ENCODE assay signal across 22 cellular contexts in the genomic region with DNA sequence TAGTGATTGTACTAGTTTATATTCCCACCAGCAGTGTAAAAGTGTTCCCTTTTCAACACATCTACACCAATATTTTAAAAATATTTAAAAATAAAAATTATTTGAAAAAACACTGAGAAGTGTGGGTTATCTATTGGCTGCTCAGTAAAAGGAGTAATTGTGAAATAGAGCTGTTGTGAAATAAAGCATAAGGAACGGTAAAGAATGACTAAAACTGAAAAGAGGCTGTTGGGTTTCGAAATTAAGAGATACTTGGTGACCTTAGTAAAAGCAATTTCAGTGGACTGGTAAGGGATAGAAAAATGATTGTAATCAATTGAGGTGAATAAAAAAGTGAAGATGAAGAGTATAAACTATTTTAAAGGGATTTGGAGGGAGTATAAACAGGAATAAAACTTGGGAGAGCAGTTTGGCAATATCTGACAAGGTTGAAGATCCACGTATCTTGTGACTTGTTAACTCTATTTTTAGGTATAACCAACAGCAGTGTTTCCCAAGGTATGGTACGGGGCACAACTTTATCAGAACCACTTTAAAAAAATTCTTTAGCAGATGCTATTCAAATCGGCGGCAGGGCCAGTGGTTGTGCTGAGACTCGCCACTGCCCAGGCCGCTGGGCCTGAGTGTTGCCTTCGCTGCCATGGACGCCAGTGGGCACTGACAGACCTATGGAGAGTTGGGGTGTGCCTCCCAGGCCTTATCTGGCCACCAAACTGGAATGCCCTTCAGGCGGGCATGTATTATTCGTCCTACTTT.
DNase-seq lines count a peak whose midpoint lies in the region; ATAC-seq, FAIRE-seq and TF ChIP-seq lines count a peak whose summit lies in the region.
"Had no signal": no experiment of that assay in that cellular context is flagged by ENCODE, and none has a peak within 500 bp of the region (broad histone marks: within the 10 kb centered on the region; RNA-seq: fewer than 3 reads in every experiment).

No MANE protein-coding gene starts in this region.

- no peaks in the 10 kb centered on the region for H3K9me2 ChIP-seq in GM23248 (ENCODE audit: insufficient read depth)

- no peak for FAIRE-seq in bronchial epithelial cell (lab: Jason Lieb, UNC)

- ATAC-seq in HG03520 (IDR thresholded peaks at IDR 0.05; ENCODE audit: unreplicated experiment), result no peak
- ATAC-seq: activated T-helper 17 cell treated with anti-CD3 and anti-CD28 coated beads, Interleukin-2, amount 50 U/mL, for 72 hours; gastroesophageal sphincter had no signal

- no peaks in the 10 kb centered on the region for H4K20me1 ChIP-seq in GM23248 (ENCODE audit: insufficient read depth)

- H4K8ac ChIP-seq in mesenchymal stem cell (ENCODE audit: low read length), result no peak overlapping the region

- H3K9me3 ChIP-seq in GM23248 (ENCODE audit: low read depth), result peaks cover 3% of the 10 kb centered on the region
- H3K9me3 ChIP-seq in mesenchymal stem cell (ENCODE audit: control insufficient read depth, low read length), result peaks cover 15% of the 10 kb centered on the region
- H3K9me3 ChIP-seq: HAP-1 had no signal

- no peak overlapping the region for H3K4me2 ChIP-seq in GM23248 (ENCODE audit: unreplicated experiment)
- H3K4me2 ChIP-seq in mesenchymal stem cell (ENCODE audit: low read length, poor library complexity, severe bottlenecking), result no peak overlapping the region

- no peak overlapping the region for H3K14ac ChIP-seq in mesenchymal stem cell (ENCODE audit: low read length in 2 of 2)

- no peak overlapping the region for H2AFZ ChIP-seq in GM23248
- no peak overlapping the region for H2AFZ ChIP-seq in mesenchymal stem cell (ENCODE audit: low read depth, low read length)
- H2AFZ ChIP-seq: parathyroid adenoma had no signal

- H3K9ac ChIP-seq in GM23248 (no peak overlapping the region), mesenchymal stem cell (ENCODE audit: low read length) (no peak overlapping the region)
- H3K9ac ChIP-seq: parathyroid adenoma had no signal

- H2BK15ac ChIP-seq in mesenchymal stem cell (ENCODE audit: low read depth, poor library complexity, severe bottlenecking), result no peak overlapping the region

- in situ Hi-C loops in GM23248 (cut with MboI), result no loop called here

- TF ChIP-seq CTCF in NB4 (IDR thresholded peaks at IDR 0.05; ENCODE audit: low read depth, low read length) (no peak), bronchial epithelial cell (IDR thresholded peaks at IDR 0.05; ENCODE audit: insufficient read depth, low read length, severe bottlenecking) (no peak)

- no peaks in the 10 kb centered on the region for H3K36me3 ChIP-seq in GM23248 (ENCODE audit: low read depth)
- H3K36me3 ChIP-seq in bronchial epithelial cell (ENCODE audit: control insufficient read depth, insufficient read depth, low read length), result no peaks in the 10 kb centered on the region
- H3K36me3 ChIP-seq in mesenchymal stem cell (ENCODE audit: control insufficient read depth in 1 of 2, insufficient read depth in 2 of 2, low read depth in 1 of 2, low read length in 2 of 2), result peaks cover 0 to 2% of the 10 kb centered on the region in 2 experiments
- H3K36me3 ChIP-seq: HAP-1, thoracic aorta had no signal

- H3K27me3 ChIP-seq in GM23248 (replicated peaks; ENCODE audit: insufficient read depth), result no peaks in the 10 kb centered on the region
- no peaks in the 10 kb centered on the region for H3K27me3 ChIP-seq in bronchial epithelial cell (ENCODE audit: control insufficient read depth, insufficient read depth, low read length)
- no peaks in the 10 kb centered on the region for H3K27me3 ChIP-seq in mesenchymal stem cell (ENCODE audit: control insufficient read depth in 1 of 2, insufficient read depth in 1 of 2, low read length in 2 of 2)
- H3K27me3 ChIP-seq: gastroesophageal sphincter had no signal

- no peaks in the 10 kb centered on the region for H3K4me1 ChIP-seq in GM23248 (ENCODE audit: insufficient read depth)
- H3K4me1 ChIP-seq in mesenchymal stem cell (ENCODE audit: control insufficient read depth, insufficient read depth, low read depth, low read length), result peaks cover 1% of the 10 kb centered on the region
- H3K4me1 ChIP-seq: gastroesophageal sphincter, HAP-1, parathyroid adenoma had no signal

- TF ChIP-seq POLR2A in NB4 (IDR thresholded peaks at IDR 0.05; ENCODE audit: extremely low read depth, insufficient read length), result no peak

- no peaks in the 10 kb centered on the region for H3K79me2 ChIP-seq in GM23248 (ENCODE audit: insufficient read depth)
- H3K79me2 ChIP-seq: parathyroid adenoma had no signal

- no peak overlapping the region for H3K4ac ChIP-seq in mesenchymal stem cell (ENCODE audit: low read depth in 1 of 2, low read length in 2 of 2)

- H3K4me3 ChIP-seq in GM23248 (no peak overlapping the region), NB4 (ENCODE audit: low read depth, low read length) (no peak overlapping the region), bronchial epithelial cell (ENCODE audit: low read depth, low read length) (no peak overlapping the region), mesenchymal stem cell (ENCODE audit: insufficient read depth in 1 of 2, low read depth in 1 of 2, low read length in 2 of 2) (no peak overlapping the region)
- H3K4me3 ChIP-seq: gastroesophageal sphincter, HAP-1, thoracic aorta had no signal

- H2BK12ac ChIP-seq in mesenchymal stem cell (ENCODE audit: low read length in 2 of 2), result no peak overlapping the region

- 90 to 91% methylated on average over 12 of the region's 12 CpGs for WGBS in GM23248 (ENCODE audit: low coverage in 1 of 2, low lambda C conversion rate in 2 of 2, missing lambda C conversion rate in 2 of 2), 2 experiments
- WGBS in mesenchymal stem cell, result 92% methylated on average over 12 of the region's 12 CpGs

- H2AK5ac ChIP-seq in mesenchymal stem cell (ENCODE audit: low read length, severe bottlenecking), result no peak overlapping the region

- no peak overlapping the region for H2BK120ac ChIP-seq in mesenchymal stem cell (ENCODE audit: low read depth, low read length)

- H2BK5ac ChIP-seq in mesenchymal stem cell (ENCODE audit: low read depth, low read length, poor library complexity, severe bottlenecking), result no peak overlapping the region

- no peak overlapping the region for H3K18ac ChIP-seq in mesenchymal stem cell (ENCODE audit: low read depth in 1 of 2, low read length in 2 of 2)

- H3K23ac ChIP-seq in mesenchymal stem cell (ENCODE audit: low read length in 2 of 2), result no peak overlapping the region

- DNase-seq in GM23248 (peak; percentile 2), NB4 (ENCODE audit: low read depth) (peak; percentile 74), bronchial epithelial cell (ENCODE audit: low read depth) (peak; percentile 15), mesenchymal stem cell (peak; percentile 18), DMS114 treated with DMSO at 0.1 percent for 48 hours (lab: John Stamatoyannopoulos, UW; ENCODE audit: unreplicated experiment) (no peak)
- no peak for DNase-seq in stimulated activated CD4-positive, alpha-beta T cell treated with anti-CD3 and anti-CD28 coated beads, Interleukin-4, amount 100 ng/mL, for 24 hours
- DNase-seq: activated CD4-positive, alpha-beta T cell treated with anti-CD3 and anti-CD28 coated beads for 48 hours; CD4-positive, alpha-beta T cell; GDM1; midbrain; NCI-H1436 treated with DMSO at 0.1 percent for 48 hours; NCI-H2171; NCI-H526; SHP77; stimulated activated CD4-positive, alpha-beta T cell treated with anti-CD3 and anti-CD28 coated beads, Interleukin-2, amount 100 ng/mL, for 24 hours; stimulated activated naive CD4-positive, alpha-beta T cell had no signal

- H3F3A ChIP-seq in GM23248 (ENCODE audit: insufficient read depth), result no peaks in the 10 kb centered on the region

- no peaks in the 10 kb centered on the region for H3K79me1 ChIP-seq in mesenchymal stem cell (replicated peaks; ENCODE audit: low read length, poor library complexity, severe bottlenecking)

- H3K27ac ChIP-seq in GM23248 (no peak overlapping the region), mesenchymal stem cell (ENCODE audit: low read length, poor library complexity, severe bottlenecking) (no peak overlapping the region)
- H3K27ac ChIP-seq: gastroesophageal sphincter, parathyroid adenoma, thoracic aorta had no signal

- H4K91ac ChIP-seq in mesenchymal stem cell (ENCODE audit: low read length), result peak overlapping the region; percentile 68

Comparison
In these comparisons a context has a peak if more than half of its experiments do, and no peak if none do; other contexts are left out.
1. DNase-seq: peak in GM23248 (single experiment), NB4 (single experiment), bronchial epithelial cell (single experiment) and mesenchymal stem cell (single experiment); none in stimulated activated CD4-positive, alpha-beta T cell treated with anti-CD3 and anti-CD28 coated beads, Interleukin-4, amount 100 ng/mL, for 24 hours (single experiment) and DMS114 treated with DMSO at 0.1 percent for 48 hours (single experiment).